31 cellular contexts compared by ENCODE assay signal in the genomic region with DNA sequence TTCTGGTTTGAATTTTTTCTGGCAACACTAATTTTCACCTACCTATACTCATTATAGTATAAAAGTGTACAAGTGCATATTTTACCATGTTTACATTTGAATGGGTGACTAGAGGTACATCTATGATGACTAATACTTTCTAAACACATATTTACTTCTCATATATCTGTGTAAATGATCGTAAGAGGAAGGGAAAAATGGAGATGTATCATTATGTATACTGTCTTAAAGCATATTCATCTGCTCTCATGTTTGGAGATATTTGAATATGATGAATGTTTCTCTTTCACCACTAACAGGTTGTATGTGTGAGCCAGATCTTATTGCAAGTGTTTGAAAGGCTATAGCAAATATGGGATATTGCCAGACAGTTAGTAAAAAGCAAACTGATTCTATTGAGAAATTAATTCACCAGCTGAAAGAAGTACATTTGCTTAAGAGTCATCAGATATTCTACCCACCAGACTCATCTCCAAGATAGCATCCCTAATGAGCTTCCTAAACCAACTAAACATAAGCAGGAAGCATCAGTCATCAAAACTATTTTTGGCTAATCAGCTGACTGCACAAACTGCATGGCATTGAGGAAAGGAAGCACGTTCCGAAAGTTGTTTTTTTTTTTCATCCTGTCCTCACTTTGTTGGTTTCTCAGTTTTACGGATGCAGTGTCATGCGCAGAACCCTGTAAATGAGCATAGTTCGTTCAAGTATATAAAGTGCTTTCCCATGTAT.
DNase-seq lines count a peak whose midpoint lies in the region; ATAC-seq and TF ChIP-seq lines count a peak whose summit lies in the region.
"Had no signal": no experiment of that assay in that cellular context is flagged by ENCODE, and none has a peak within 500 bp of the region (broad histone marks: within the 10 kb centered on the region; RNA-seq: fewer than 3 reads in every experiment).

No MANE protein-coding gene starts in this region.

- no peak for TF ChIP-seq EP300 in gastroesophageal sphincter (IDR thresholded peaks at IDR 0.05)

- no peaks in the 10 kb centered on the region for H3K27me3 Mint-ChIP-seq in glutamatergic neuron (ENCODE audit: unreplicated experiment)
- H3K27me3 Mint-ChIP-seq: activated CD4-positive, alpha-beta T cell treated with anti-CD3 and anti-CD28 coated beads for 36 hours; B cell had no signal

- no peak overlapping the region for H3K27ac ChIP-seq in gastroesophageal sphincter
- H3K27ac ChIP-seq: cardiac muscle cell, left lung, neutrophil, Peyer's patch, psoas muscle, SJCRH30, upper lobe of left lung had no signal

- peak; percentile 28 for DNase-seq in NCI-H82 treated with DMSO at 0.1 percent for 48 hours (lab: John Stamatoyannopoulos, UW; ENCODE audit: unreplicated experiment)
- DNase-seq in dermis blood vessel endothelial cell: peak; percentile 19
- no peak for DNase-seq in left lobe of liver (ENCODE audit: low spot score)
- no peak for DNase-seq in glutamatergic neuron
- DNase-seq in MV-4-11 (lab: John Stamatoyannopoulos, UW): no peak
- DNase-seq in NCI-H2107 (lab: John Stamatoyannopoulos, UW): no peak
- DNase-seq: activated CD4-positive, alpha-beta T cell treated with anti-CD3 and anti-CD28 coated beads for 36 hours; activated naive CD4-positive, alpha-beta T cell treated with anti-CD3 and anti-CD28 coated beads for 36 hours; activated T-cell treated with anti-CD3 and anti-CD28 coated beads, Interleukin-2, amount 50 U/mL, for 48 hours; amniotic stem cell; cortex of kidney; DND-41; endodermal cell; H7; head of caudate nucleus; left lung; NCI-H1092 treated with DMSO at 0.1 percent for 48 hours; NCI-H187 treated with DMSO at 0.1 percent for 48 hours; NCI-H446; NK-92 treated with Interleukin-12 subunit alpha and Interleukin-12 subunit beta, amount 100 ng/mL, for 24 hours; Peyer's patch; psoas muscle; SJCRH30; stimulated activated CD4-positive, alpha-beta T cell treated with anti-CD3 and anti-CD28 coated beads, Interleukin-1b, Interleukin-23, amount 100 ng/mL, for 48 hours; T-helper 1 cell; upper lobe of left lung had no signal

- H3K27ac Mint-ChIP-seq in glutamatergic neuron (ENCODE audit: unreplicated experiment): no peak overlapping the region
- H3K27ac Mint-ChIP-seq: activated CD4-positive, alpha-beta T cell treated with anti-CD3 and anti-CD28 coated beads for 36 hours; activated naive CD4-positive, alpha-beta T cell treated with anti-CD3 and anti-CD28 coated beads for 36 hours; B cell; endodermal cell had no signal

- H3K4me3 Mint-ChIP-seq in glutamatergic neuron (ENCODE audit: unreplicated experiment): no peak overlapping the region
- H3K4me3 Mint-ChIP-seq: activated CD4-positive, alpha-beta T cell treated with anti-CD3 and anti-CD28 coated beads for 36 hours; activated naive CD4-positive, alpha-beta T cell treated with anti-CD3 and anti-CD28 coated beads for 36 hours; B cell; endodermal cell had no signal

- H3K36me3 ChIP-seq in gastroesophageal sphincter: no peaks in the 10 kb centered on the region
- H3K36me3 ChIP-seq: cardiac muscle cell, left lung, neutrophil, Peyer's patch, SJCRH30, upper lobe of left lung had no signal

- no peaks in the 10 kb centered on the region for H3K9me3 Mint-ChIP-seq in glutamatergic neuron (ENCODE audit: unreplicated experiment)
- H3K9me3 Mint-ChIP-seq: activated naive CD4-positive, alpha-beta T cell treated with anti-CD3 and anti-CD28 coated beads for 36 hours; endodermal cell had no signal

- H3K36me3 Mint-ChIP-seq in glutamatergic neuron (ENCODE audit: unreplicated experiment): no peaks in the 10 kb centered on the region

- H3K4me3 ChIP-seq in gastroesophageal sphincter: no peak overlapping the region
- H3K4me3 ChIP-seq: cardiac muscle cell, left lung, Peyer's patch, psoas muscle, SJCRH30, upper lobe of left lung had no signal

- H3K27me3 ChIP-seq in gastroesophageal sphincter: no peaks in the 10 kb centered on the region
- H3K27me3 ChIP-seq: cardiac muscle cell, left lung, neutrophil, Peyer's patch, SJCRH30, upper lobe of left lung had no signal

- no peak for TF ChIP-seq POLR2A in gastroesophageal sphincter (IDR thresholded peaks at IDR 0.05)

- no peaks in the 10 kb centered on the region for H3K4me1 Mint-ChIP-seq in glutamatergic neuron (ENCODE audit: low read depth, unreplicated experiment)
- H3K4me1 Mint-ChIP-seq: activated CD4-positive, alpha-beta T cell treated with anti-CD3 and anti-CD28 coated beads for 36 hours; B cell; endodermal cell had no signal

- 52 to 57% methylated on average over 5 to 6 of the region's 6 CpGs for WGBS in gastroesophageal sphincter (ENCODE audit: low coverage in 1 of 2), 2 donors

- ATAC-seq in GM18868 (IDR thresholded peaks at IDR 0.05; ENCODE audit: unreplicated experiment) (peak; percentile 38), left lobe of liver (peak; percentile 31), gastroesophageal sphincter (no peak)
- ATAC-seq: activated CD4-positive, alpha-beta T cell treated with anti-CD3 and anti-CD28 coated beads for 36 hours; left lung; psoas muscle had no signal

- H3K9me3 ChIP-seq in gastroesophageal sphincter: no peaks in the 10 kb centered on the region
- H3K9me3 ChIP-seq: left lung, neutrophil, Peyer's patch, psoas muscle, SJCRH30, upper lobe of left lung had no signal

- TF ChIP-seq CTCF in glutamatergic neuron (IDR thresholded peaks at IDR 0.05; ENCODE audit: partially characterized antibody, unreplicated experiment) (no peak), gastroesophageal sphincter (IDR thresholded peaks at IDR 0.05) (no peak)

- no peaks in the 10 kb centered on the region for H3K4me1 ChIP-seq in gastroesophageal sphincter
- H3K4me1 ChIP-seq: left lung, Peyer's patch, psoas muscle, SJCRH30, upper lobe of left lung had no signal

Comparison
In these comparisons a context has a peak if more than half of its experiments do, and no peak if none do; other contexts are left out.
1. DNase-seq: peak in NCI-H82 treated with DMSO at 0.1 percent for 48 hours (single experiment) and dermis blood vessel endothelial cell (single experiment); none in left lobe of liver (single experiment), glutamatergic neuron (single experiment), MV-4-11 (single experiment) and NCI-H2107 (single experiment).